In genomic region chr9:82555408-82555807, GRCh38 we compare ENCODE assay signal across 37 cellular contexts.
DNase-seq lines count a peak whose midpoint lies in the region; ATAC-seq, FAIRE-seq and TF ChIP-seq lines count a peak whose summit lies in the region.
"Had no signal": no experiment of that assay in that cellular context is flagged by ENCODE, and none has a peak within 500 bp of the region (broad histone marks: within the 10 kb centered on the region; RNA-seq: fewer than 3 reads in every experiment).

No MANE protein-coding gene starts in this region.

- no peaks in the 10 kb centered on the region for H3K36me3 ChIP-seq in keratinocyte (ENCODE audit: control insufficient read depth in 2 of 2, extremely low read depth in 1 of 2, insufficient read depth in 2 of 2, low read length in 2 of 2)
- H3K36me3 ChIP-seq in spleen = no peaks in the 10 kb centered on the region
- H3K36me3 ChIP-seq: BLaER1 treated with 17β-estradiol and CSF1 and Interleukin-3, amounts not matched to agents 10 nM and 100 nM; ovary; thyroid gland had no signal

- peak overlapping the region; percentile 32 for H2AFZ ChIP-seq in keratinocyte (ENCODE audit: control insufficient read depth, low read length)

- no peak overlapping the region for H3K4me2 ChIP-seq in keratinocyte (ENCODE audit: control insufficient read depth, extremely low read depth, insufficient read depth, low read depth, low read length)
- H3K4me2 ChIP-seq: BLaER1 treated with 17β-estradiol and CSF1 and Interleukin-3, amounts not matched to agents 10 nM and 100 nM had no signal

- no peak overlapping the region for H3K4me3 ChIP-seq in keratinocyte (ENCODE audit: control insufficient read depth in 2 of 3, extremely low read depth in 1 of 3, insufficient read depth in 2 of 3, low read depth in 1 of 3, low read length in 3 of 3)
- H3K4me3 ChIP-seq in spleen = no peak overlapping the region
- H3K4me3 ChIP-seq: BLaER1 treated with 17β-estradiol and CSF1 and Interleukin-3, amounts not matched to agents 10 nM and 100 nM; coronary artery; lung; ovary; thyroid gland had no signal

- H3K36me3 Mint-ChIP-seq in effector memory CD8-positive, alpha-beta T cell (ENCODE audit: insufficient read depth) = no peaks in the 10 kb centered on the region
- H3K36me3 Mint-ChIP-seq: activated naive CD8-positive, alpha-beta T cell treated with anti-CD3 and anti-CD28 coated beads, Interleukin-2, amount 10 ng/mL, durations not matched to agents 7 days and 5 days had no signal

- WGBS in spleen, 5 donors = 54 to 75% (median 62%) methylated on average over 7 of the region's 7 CpGs

- no peaks in the 10 kb centered on the region for H3K9me1 ChIP-seq in keratinocyte (ENCODE audit: control insufficient read depth, extremely low read depth, insufficient read depth, low read length)

- no peaks in the 10 kb centered on the region for H3K9me3 ChIP-seq in keratinocyte (ENCODE audit: control insufficient read depth, low read depth, low read length)
- no peaks in the 10 kb centered on the region for H3K9me3 ChIP-seq in spleen
- H3K9me3 ChIP-seq: BLaER1 treated with 17β-estradiol and CSF1 and Interleukin-3, amounts not matched to agents 10 nM and 100 nM; Caco-2; ovary; thyroid gland had no signal

- dilution Hi-C loops in keratinocyte (cut with MboI; ENCODE audit: extremely low pct_ligation_motif_present, low sequenced_read_pairs) = no loop called here

- H3K4me3 Mint-ChIP-seq in effector memory CD8-positive, alpha-beta T cell = no peak overlapping the region
- H3K4me3 Mint-ChIP-seq: activated naive CD8-positive, alpha-beta T cell treated with anti-CD3 and anti-CD28 coated beads, Interleukin-2, amount 10 ng/mL, durations not matched to agents 7 days and 5 days; activated T-cell treated with anti-CD3 and anti-CD28 coated beads, Interleukin-2, amount 50 U/mL, for 4 hours; nephron progenitor cell; stimulated activated naive CD8-positive, alpha-beta T cell treated with anti-CD3 and anti-CD28 coated beads, Interleukin-15, amount 100 ng/mL, for 72 hours had no signal

- no peaks in the 10 kb centered on the region for H3K79me2 ChIP-seq in keratinocyte (ENCODE audit: control insufficient read depth, insufficient read depth, low read length)

- H3K27me3 ChIP-seq in keratinocyte (ENCODE audit: control insufficient read depth, extremely low read depth, insufficient read depth, low read length) = no peaks in the 10 kb centered on the region
- no peaks in the 10 kb centered on the region for H3K27me3 ChIP-seq in spleen (replicated peaks in 1 of 7)
- H3K27me3 ChIP-seq: BLaER1 treated with 17β-estradiol and CSF1 and Interleukin-3, amounts not matched to agents 10 nM and 100 nM; foreskin keratinocyte; ovary; thyroid gland had no signal

- FAIRE-seq in keratinocyte (lab: Jason Lieb, UNC) = no peak
- FAIRE-seq: GM12891, H54, RCC 7860 had no signal

- DNase-seq in NCI-H1092 treated with DMSO at 0.1 percent for 48 hours (lab: John Stamatoyannopoulos, UW) (peak; percentile 14), NCI-H1092 (lab: John Stamatoyannopoulos, UW) (no peak), NCI-H69 (lab: John Stamatoyannopoulos, UW) (peak; percentile 51), keratinocyte (ENCODE audit: low read depth, low spot score) (no peak), spleen (no peak), dermis blood vessel endothelial cell (no peak), NCI-H2196 treated with DMSO at 0.1 percent for 48 hours (lab: John Stamatoyannopoulos, UW; ENCODE audit: unreplicated experiment) (no peak)
- no peak for DNase-seq in effector memory CD8-positive, alpha-beta T cell
- DNase-seq: activated CD4-positive, alpha-beta T cell treated with anti-CD3 and anti-CD28 coated beads, Interleukin-2, amount 50 U/mL, for 1 hour; activated CD4-positive, CD25-positive, alpha-beta regulatory T cell; activated gamma-delta T cell; activated naive CD8-positive, alpha-beta T cell treated with anti-CD3 and anti-CD28 coated beads, Interleukin-2, amount 10 ng/mL, durations not matched to agents 7 days and 5 days; activated T-cell treated with anti-CD3 and anti-CD28 coated beads, Interleukin-2, amount 50 U/mL, for 4 hours; aorta; Caco-2; caudate nucleus; DMS53; foreskin keratinocyte; head of caudate nucleus; KG1; MM.1S; NCI-H1417 treated with DMSO at 0.1 percent for 48 hours; NCI-H446; NCI-H774; nephron progenitor cell; ovary; stimulated activated naive CD8-positive, alpha-beta T cell treated with anti-CD3 and anti-CD28 coated beads, Interleukin-15, amount 100 ng/mL, for 72 hours; T1000; thyroid gland had no signal

- TF ChIP-seq CTCF in keratinocyte (optimal IDR thresholded peaks at IDR 0.05 in 1 of 3, IDR thresholded peaks at IDR 0.05 in 1 of 3, conservative IDR thresholded peaks at IDR 0.05 in 1 of 3; ENCODE audit: extremely low read depth in 1 of 3, insufficient read depth in 2 of 3, low read length in 3 of 3) (no peak), spleen (IDR thresholded peaks at IDR 0.05 in 8 of 11, conservative IDR thresholded peaks at IDR 0.05 in 3 of 11) (no peak)

- TF ChIP-seq POLR2A in spleen (IDR thresholded peaks at IDR 0.05) = no peak

- H3K9ac ChIP-seq in keratinocyte (ENCODE audit: control insufficient read depth, extremely low read depth, insufficient read depth, low read length) = no peak overlapping the region
- H3K9ac ChIP-seq: BLaER1 treated with 17β-estradiol and CSF1 and Interleukin-3, amounts not matched to agents 10 nM and 100 nM had no signal

- H3K4me1 ChIP-seq in keratinocyte (ENCODE audit: control insufficient read depth, extremely low read depth, insufficient read depth, low read length) (peaks cover 4% of the 10 kb centered on the region), spleen (peaks cover 0 to 9% (median 0%) of the 10 kb centered on the region in 6 donors)
- H3K4me1 ChIP-seq: Caco-2, foreskin keratinocyte had no signal

- intact Hi-C loops in spleen (cut with DNase I; ENCODE audit: low total_unique reads) = no loop called here

- H3K27ac ChIP-seq in keratinocyte (ENCODE audit: control insufficient read depth, insufficient read depth, low read length) = no peak overlapping the region
- H3K27ac ChIP-seq in spleen = peak overlapping the region in 6 of 8 donors; percentile 32 to 46 (median 36)
- H3K27ac ChIP-seq: 22Rv1; BLaER1 treated with 17β-estradiol and CSF1 and Interleukin-3, amounts not matched to agents 10 nM and 100 nM; coronary artery; foreskin keratinocyte; ovary; thyroid gland had no signal

- no peaks in the 10 kb centered on the region for H3K4me1 Mint-ChIP-seq in effector memory CD8-positive, alpha-beta T cell (ENCODE audit: low read depth in 2 of 2)
- H3K4me1 Mint-ChIP-seq: activated naive CD8-positive, alpha-beta T cell treated with anti-CD3 and anti-CD28 coated beads, Interleukin-2, amount 10 ng/mL, durations not matched to agents 7 days and 5 days; stimulated activated naive CD8-positive, alpha-beta T cell treated with anti-CD3 and anti-CD28 coated beads, Interleukin-15, amount 100 ng/mL, for 72 hours had no signal

- no peaks in the 10 kb centered on the region for H4K20me1 ChIP-seq in keratinocyte (ENCODE audit: control insufficient read depth, extremely low read depth, insufficient read depth, low read length)
- H4K20me1 ChIP-seq: BLaER1 treated with 17β-estradiol and CSF1 and Interleukin-3, amounts not matched to agents 10 nM and 100 nM had no signal

- ATAC-seq in effector memory CD8-positive, alpha-beta T cell (replicated peaks) = no peak
- ATAC-seq: activated T-cell treated with anti-CD3 and anti-CD28 coated beads, Interleukin-2, amount 50 U/mL, for 4 hours; esophagus mucosa; foreskin keratinocyte; stimulated activated naive CD8-positive, alpha-beta T cell treated with anti-CD3 and anti-CD28 coated beads, Interleukin-15, amount 100 ng/mL, for 72 hours had no signal

- peaks cover 0 to 6% of the 10 kb centered on the region in 2 donors for H3K9me3 Mint-ChIP-seq in effector memory CD8-positive, alpha-beta T cell
- H3K9me3 Mint-ChIP-seq: activated naive CD8-positive, alpha-beta T cell treated with anti-CD3 and anti-CD28 coated beads, Interleukin-2, amount 10 ng/mL, durations not matched to agents 7 days and 5 days; nephron progenitor cell; stimulated activated naive CD8-positive, alpha-beta T cell treated with anti-CD3 and anti-CD28 coated beads, Interleukin-15, amount 100 ng/mL, for 72 hours had no signal

- no peak overlapping the region for H3K27ac Mint-ChIP-seq in effector memory CD8-positive, alpha-beta T cell
- H3K27ac Mint-ChIP-seq: activated naive CD8-positive, alpha-beta T cell treated with anti-CD3 and anti-CD28 coated beads, Interleukin-2, amount 10 ng/mL, durations not matched to agents 7 days and 5 days; nephron progenitor cell; stimulated activated naive CD8-positive, alpha-beta T cell treated with anti-CD3 and anti-CD28 coated beads, Interleukin-15, amount 100 ng/mL, for 72 hours had no signal

- H3K27me3 Mint-ChIP-seq in effector memory CD8-positive, alpha-beta T cell = no peaks in the 10 kb centered on the region
- H3K27me3 Mint-ChIP-seq: activated naive CD8-positive, alpha-beta T cell treated with anti-CD3 and anti-CD28 coated beads, Interleukin-2, amount 10 ng/mL, durations not matched to agents 7 days and 5 days; stimulated activated naive CD8-positive, alpha-beta T cell treated with anti-CD3 and anti-CD28 coated beads, Interleukin-15, amount 100 ng/mL, for 72 hours had no signal

Comparison
In these comparisons a context has a peak if more than half of its experiments do, and no peak if none do; other contexts are left out.
1. DNase-seq: peak in NCI-H1092 treated with DMSO at 0.1 percent for 48 hours (single experiment) and NCI-H69 (single experiment); none in NCI-H1092 (single experiment), keratinocyte (single experiment), spleen (single experiment), dermis blood vessel endothelial cell (single experiment), NCI-H2196 treated with DMSO at 0.1 percent for 48 hours (single experiment) and effector memory CD8-positive, alpha-beta T cell (0 of 3).